2 cellular contexts compared by ENCODE assay signal in genomic region chr3:139533781-139534443, GRCh38.
TF ChIP-seq lines count a peak whose summit lies in the region.

No MANE protein-coding gene starts in this region.

TF ChIP-seq in SK-N-SH treated with all-trans-retinoic acid at 6 μM for 48 hours, 23 proteins besides CTCF, POLR2A, EP300 and RAD21 (continued from another document):
- TF ChIP-seq CSRNP3 (CRISPR knock-in tag; IDR thresholded peaks at IDR 0.05): no peak
- no peak for TF ChIP-seq ZNF70 (CRISPR knock-in tag; IDR thresholded peaks at IDR 0.05)
- TF ChIP-seq ISL1 (CRISPR knock-in tag; IDR thresholded peaks at IDR 0.05): peak; percentile 40
- 0 out of 2 replicates have a peak, but pooled peaks have one; percentile 48 for TF ChIP-seq ZFP3 (CRISPR knock-in tag; IDR thresholded peaks at IDR 0.05)
- TF ChIP-seq ZFP30 (CRISPR knock-in tag; IDR thresholded peaks at IDR 0.05): peak; percentile 24; the same call in 1 of the 2 replicates
- TF ChIP-seq PPARA (CRISPR knock-in tag; IDR thresholded peaks at IDR 0.05; ENCODE audit: borderline replicate concordance): no peak
- TF ChIP-seq TCF4 (CRISPR knock-in tag; IDR thresholded peaks at IDR 0.05; ENCODE audit: borderline replicate concordance): peak; percentile 59; the same call in 1 of the 2 replicates
- TF ChIP-seq CREB5 (CRISPR knock-in tag; IDR thresholded peaks at IDR 0.05; ENCODE audit: low read depth): no peak
- peak; percentile 81 for TF ChIP-seq SNAI2 (CRISPR knock-in tag; IDR thresholded peaks at IDR 0.05)
- TF ChIP-seq ESRRG (CRISPR knock-in tag; IDR thresholded peaks at IDR 0.05): 0 out of 2 replicates have a peak, but pooled peaks have one; percentile 3
- no peak for TF ChIP-seq ZNF565 (CRISPR knock-in tag; conservative IDR thresholded peaks at IDR 0.05; ENCODE audit: low read depth)
- no peak for TF ChIP-seq PATZ1 (CRISPR knock-in tag; IDR thresholded peaks at IDR 0.05; ENCODE audit: borderline replicate concordance)
- TF ChIP-seq TOX (CRISPR knock-in tag; IDR thresholded peaks at IDR 0.05; ENCODE audit: borderline replicate concordance): no peak
- TF ChIP-seq ZC3H10 (CRISPR knock-in tag; IDR thresholded peaks at IDR 0.05): no peak
- no peak for TF ChIP-seq ZNF8 (CRISPR knock-in tag; IDR thresholded peaks at IDR 0.05)
- TF ChIP-seq ARNTL (CRISPR knock-in tag; IDR thresholded peaks at IDR 0.05; ENCODE audit: borderline replicate concordance, low read depth): no peak
- TF ChIP-seq OSR1 (CRISPR knock-in tag; IDR thresholded peaks at IDR 0.05): no peak
- no peak for TF ChIP-seq GLIS3 (CRISPR knock-in tag; IDR thresholded peaks at IDR 0.05)
- TF ChIP-seq RARB (CRISPR knock-in tag; IDR thresholded peaks at IDR 0.05): no peak
- peak; percentile 83 for TF ChIP-seq TSHZ2 (CRISPR knock-in tag; IDR thresholded peaks at IDR 0.05)
- TF ChIP-seq BACH2 (CRISPR knock-in tag; IDR thresholded peaks at IDR 0.05; ENCODE audit: borderline replicate concordance): no peak
TF ChIP-seq in SK-N-SH treated with all-trans-retinoic acid at 6 μM for 48 hours: peak in this region for 8.

TF ChIP-seq in WTC11, 78 proteins besides CTCF, POLR2A, EP300 and RAD21 (continued from another document):
- TF ChIP-seq ZBTB43 (CRISPR knock-in tag; IDR thresholded peaks at IDR 0.05): no peak
- no peak for TF ChIP-seq RORB (CRISPR knock-in tag; IDR thresholded peaks at IDR 0.05)
